1 cellular context compared by ENCODE assay signal in genomic region chr17:14205992-14206461, GRCh38.
TF ChIP-seq lines count a peak whose summit lies in the region.

No MANE protein-coding gene starts in this region.

TF ChIP-seq in H1, 55 proteins besides CTCF, POLR2A, EP300 and RAD21 (continued from another document):
- no peak for TF ChIP-seq CHD7 (IDR thresholded peaks at IDR 0.05; ENCODE audit: insufficient replicate concordance, low read length)
- TF ChIP-seq BACH1 (IDR thresholded peaks at IDR 0.05; ENCODE audit: low read length), result no peak
- TF ChIP-seq BCL11A (IDR thresholded peaks at IDR 0.05; ENCODE audit: low read depth in 2 of 2, low read length in 2 of 2), result no peak
- no peak for TF ChIP-seq CBX5 (IDR thresholded peaks at IDR 0.05; ENCODE audit: low read depth, low read length)
- TF ChIP-seq PHF8 (conservative IDR thresholded peaks at IDR 0.05; ENCODE audit: low read depth, low read length), result no peak
- TF ChIP-seq SIN3A (conservative IDR thresholded peaks at IDR 0.05 in 1 of 2, IDR thresholded peaks at IDR 0.05 in 1 of 2; ENCODE audit: low read depth in 1 of 2, low read length in 2 of 2), result no peak
- TF ChIP-seq SIRT6 (IDR thresholded peaks at IDR 0.05; ENCODE audit: low read length), result no peak
- TF ChIP-seq CREB1 (IDR thresholded peaks at IDR 0.05), result no peak
- no peak for TF ChIP-seq MAFK (IDR thresholded peaks at IDR 0.05; ENCODE audit: low read depth, low read length)
